26 cellular contexts compared by ENCODE assay signal in the genomic region with DNA sequence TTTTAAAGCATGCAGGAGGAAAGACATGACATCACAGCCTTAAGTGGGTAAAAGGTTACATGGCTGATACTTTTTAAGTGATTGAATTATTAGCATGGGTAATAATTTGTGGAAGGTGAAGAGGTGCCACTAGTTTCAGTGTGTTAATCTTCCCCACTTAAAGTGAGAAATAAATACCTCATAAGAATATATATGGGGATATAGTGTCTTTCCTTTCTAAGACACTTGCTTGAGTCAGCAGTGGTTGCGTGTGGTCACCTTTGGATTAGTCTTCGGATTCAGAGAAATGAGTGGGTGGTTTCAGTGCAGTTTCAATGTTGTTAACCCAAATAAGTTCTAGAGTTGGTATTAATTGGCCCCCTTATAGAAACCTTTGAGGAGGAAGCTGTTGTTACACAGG.
DNase-seq lines count a peak whose midpoint lies in the region; ATAC-seq, FAIRE-seq and TF ChIP-seq lines count a peak whose summit lies in the region.
"Had no signal": no experiment of that assay in that cellular context is flagged by ENCODE, and none has a peak within 500 bp of the region (broad histone marks: within the 10 kb centered on the region; RNA-seq: fewer than 3 reads in every experiment).

No MANE protein-coding gene starts in this region.

- SMC1A ChIA-PET in GM12878 (lab: Charles Lee; ENCODE audit: uncharacterized antibody, unreplicated experiment), result interaction anchor here (0.6 to 1.6 kb wide), 3 partner anchors 28 to 345 kb away, joined by 3 to 4 read pairs (median 4); no protein-coding TSS in a partner anchor

- CTCF ChIA-PET in GM12878 (lab: Yijun Ruan, JAX), result no interaction called here
- CTCF ChIA-PET in PC-9 (lab: Charles Lee), result no interaction called here

- H3K4me3 ChIP-seq in GM12878, result no peak overlapping the region
- no peak overlapping the region for H3K4me3 ChIP-seq in osteoblast (ENCODE audit: insufficient read depth, low read length)
- no peak overlapping the region for H3K4me3 ChIP-seq in PC-9
- no peak overlapping the region for H3K4me3 ChIP-seq in stomach
- H3K4me3 ChIP-seq: adrenal gland, coronary artery, gastroesophageal sphincter, K562, neural progenitor cell, sigmoid colon, SK-N-MC, tibial artery had no signal

- no peak for TF ChIP-seq RAD21 in GM12878 (IDR thresholded peaks at IDR 0.05; ENCODE audit: insufficient read depth, low read depth, low read length)

- 26% methylated on average over 2 of the region's 2 CpGs for WGBS in GM12878 (ENCODE audit: insufficient coverage, insufficient replicate concordance, low lambda C conversion rate, missing lambda C conversion rate)
- WGBS in stomach, 5 donors, result 80 to 89% (median 86%) methylated on average over 2 of the region's 2 CpGs

- H3F3A ChIP-seq in PC-9 (ENCODE audit: insufficient read depth, low read depth), result no peaks in the 10 kb centered on the region

- H3K4me2 ChIP-seq in GM12878 (ENCODE audit: control insufficient read depth, insufficient read depth) (no peak overlapping the region), osteoblast (ENCODE audit: insufficient read depth, low read length) (peak overlapping the region; percentile 22), PC-9 (no peak overlapping the region)
- H3K4me2 ChIP-seq: neural progenitor cell had no signal

- in situ Hi-C loops in GM12878 (cut with MboI), result no loop called here

- H4K20me1 ChIP-seq in GM12878 (ENCODE audit: control insufficient read depth, insufficient read depth), result no peaks in the 10 kb centered on the region
- peaks cover 3% of the 10 kb centered on the region for H4K20me1 ChIP-seq in osteoblast (ENCODE audit: insufficient read depth, low read length)
- no peaks in the 10 kb centered on the region; the same call in 1 of the 2 replicates for H4K20me1 ChIP-seq in PC-9 (ENCODE audit: insufficient read depth)

- no peak overlapping the region for H3K27ac ChIP-seq in GM12878 (ENCODE audit: control insufficient read depth, insufficient read depth)
- peak overlapping the region; percentile 30 for H3K27ac ChIP-seq in osteoblast (ENCODE audit: low read depth, low read length)
- no peak overlapping the region for H3K27ac ChIP-seq in PC-9
- H3K27ac ChIP-seq in stomach, result no peak overlapping the region
- H3K27ac ChIP-seq: adrenal gland, C4-2B, coronary artery, gastroesophageal sphincter, RWPE1, sigmoid colon, SK-N-MC, tibial artery had no signal

- H3K9me2 ChIP-seq in PC-9 (ENCODE audit: insufficient read depth), result peaks cover 3% of the 10 kb centered on the region; the same call in 1 of the 2 replicates

- H3K9ac ChIP-seq in GM12878 (ENCODE audit: control insufficient read depth, insufficient read depth, low read length), result no peak overlapping the region
- H3K9ac ChIP-seq: neural progenitor cell had no signal

- TF ChIP-seq POLR2A in GM12878 (IDR thresholded peaks at IDR 0.05; ENCODE audit: low read depth, low read length) (no peak), stomach (IDR thresholded peaks at IDR 0.05) (no peak)

- BruUV-seq in GM12878 (replicated peaks; lab: Mats Ljungman, UMichigan) (no TSS peak), PC-9 (replicated peaks; lab: Mats Ljungman, UMichigan) (no TSS peak)

- RAD21 ChIA-PET in GM12878 (lab: Charles Lee; ENCODE audit: unreplicated experiment), result no interaction called here

- H2AFZ ChIP-seq in GM12878 (ENCODE audit: control insufficient read depth, low read depth, low read length), result no peak overlapping the region
- no peak overlapping the region for H2AFZ ChIP-seq in osteoblast (ENCODE audit: low read length)
- no peak overlapping the region for H2AFZ ChIP-seq in PC-9
- H2AFZ ChIP-seq: neural progenitor cell had no signal

- H3K4me1 ChIP-seq in GM12878 (ENCODE audit: control insufficient read depth, insufficient read depth, low read length) (no peaks in the 10 kb centered on the region), osteoblast (ENCODE audit: insufficient read depth, low read length) (peaks cover 5% of the 10 kb centered on the region), PC-9 (replicated peaks; ENCODE audit: insufficient read depth) (no peaks in the 10 kb centered on the region), stomach (peaks cover 0 to 24% (median 4%) of the 10 kb centered on the region in 4 donors)
- H3K4me1 ChIP-seq: sigmoid colon had no signal

- H3K9me3 ChIP-seq in GM12878 (replicated peaks; ENCODE audit: control insufficient read depth, insufficient read depth, low read length) (no peaks in the 10 kb centered on the region), osteoblast (ENCODE audit: low read depth, low read length) (no peaks in the 10 kb centered on the region), PC-9 (ENCODE audit: insufficient read depth, low read depth) (no peaks in the 10 kb centered on the region), stomach (no peaks in the 10 kb centered on the region)
- H3K9me3 ChIP-seq: adrenal gland, gastroesophageal sphincter, sigmoid colon, tibial artery had no signal

- no peak for FAIRE-seq in GM12878 (lab: Jason Lieb, UNC)
- FAIRE-seq: bronchial epithelial cell, K562 had no signal

- H3K79me2 ChIP-seq in GM12878 (ENCODE audit: control insufficient read depth, insufficient read depth, low read length) (no peaks in the 10 kb centered on the region), osteoblast (ENCODE audit: insufficient read depth, low read length) (peaks cover 15% of the 10 kb centered on the region), PC-9 (ENCODE audit: low read depth) (no peaks in the 10 kb centered on the region)

- ATAC-seq in GM21529 (IDR thresholded peaks at IDR 0.05; ENCODE audit: unreplicated experiment) (peak; percentile 56), HG03442 (IDR thresholded peaks at IDR 0.05; ENCODE audit: unreplicated experiment) (peak; percentile 63), GM12878 (peak; percentile 88)
- ATAC-seq: activated T-cell treated with anti-CD3 and anti-CD28 coated beads, Interleukin-2, amount 50 U/mL, for 4 hours; gastroesophageal sphincter; K562 had no signal

- H3K27me3 ChIP-seq in GM12878 (replicated peaks in 1 of 2; ENCODE audit: control insufficient read depth in 2 of 2, insufficient read depth in 2 of 2, low read length in 1 of 2), result no peaks in the 10 kb centered on the region
- no peaks in the 10 kb centered on the region for H3K27me3 ChIP-seq in osteoblast (ENCODE audit: insufficient read depth, low read length)
- H3K27me3 ChIP-seq in PC-9 (ENCODE audit: insufficient read depth, low read depth), result no peaks in the 10 kb centered on the region
- H3K27me3 ChIP-seq in stomach, result no peaks in the 10 kb centered on the region
- H3K27me3 ChIP-seq: adrenal gland, gastroesophageal sphincter, neural progenitor cell, sigmoid colon, tibial artery had no signal

- H3K36me3 ChIP-seq in GM12878 (ENCODE audit: control insufficient read depth in 2 of 2, insufficient read depth in 2 of 2, low read length in 1 of 2), result no peaks in the 10 kb centered on the region
- H3K36me3 ChIP-seq in osteoblast (ENCODE audit: insufficient read depth, low read length), result no peaks in the 10 kb centered on the region
- no peaks in the 10 kb centered on the region for H3K36me3 ChIP-seq in PC-9 (ENCODE audit: low read depth)
- H3K36me3 ChIP-seq in stomach, result no peaks in the 10 kb centered on the region
- H3K36me3 ChIP-seq: adrenal gland, gastroesophageal sphincter, neural progenitor cell, sigmoid colon, tibial artery had no signal

- no peak for TF ChIP-seq CTCF in GM12878 (IDR thresholded peaks at IDR 0.05 in 2 of 3, conservative IDR thresholded peaks at IDR 0.05 in 1 of 3; ENCODE audit: control insufficient read depth in 2 of 3, extremely low read depth in 1 of 3, insufficient read depth in 1 of 3, low read depth in 3 of 3, low read length in 3 of 3)
- TF ChIP-seq CTCF in osteoblast (IDR thresholded peaks at IDR 0.05; ENCODE audit: extremely low read depth, low read depth, low read length), result no peak
- no peak for TF ChIP-seq CTCF in PC-9 (conservative IDR thresholded peaks at IDR 0.05)
- TF ChIP-seq CTCF in stomach (IDR thresholded peaks at IDR 0.05), result no peak

- no peak for DNase-seq in GM12878 (ENCODE audit: low read depth, low spot score)
- no peak for DNase-seq in osteoblast (ENCODE audit: insufficient read length, low spot score, missing footprints)
- DNase-seq in PC-9, result no peak
- DNase-seq in NOMO-1 treated with dmso at 0.1 percent for 144 hours (lab: John Stamatoyannopoulos, UW; ENCODE audit: unreplicated experiment), result no peak
- DNase-seq in stomach, result no peak
- DNase-seq: activated CD4-positive, alpha-beta T cell treated with anti-CD3 and anti-CD28 coated beads for 48 hours; activated T-cell treated with anti-CD3 and anti-CD28 coated beads, Interleukin-2, amount 50 U/mL, for 4 hours; adrenal gland; EL; H7; hypothalamus; NCI-H1436 treated with DMSO at 0.1 percent for 48 hours; NCI-H510A treated with DMSO at 0.1 percent for 48 hours; sigmoid colon; stimulated activated CD4-positive, alpha-beta T cell treated with anti-CD3 and anti-CD28 coated beads, Interleukin-15, amount 100 ng/mL, for 24 hours; tibial artery had no signal

- POLR2A ChIA-PET in GM12878 (lab: Charles Lee), result no interaction called here
- POLR2A ChIA-PET in PC-9 (lab: Charles Lee; ENCODE audit: unreplicated experiment), result no interaction called here

- TF ChIP-seq EP300 in GM12878 (IDR thresholded peaks at IDR 0.05; ENCODE audit: borderline replicate concordance in 1 of 2, control insufficient read depth in 1 of 2, low read depth in 2 of 2, low read length in 2 of 2), result no peak
- TF ChIP-seq EP300 in stomach (IDR thresholded peaks at IDR 0.05), result no peak

- intact Hi-C loops in GM12878 (cut with micrococcal nuclease; ENCODE audit: unreplicated experiment) (no loop called here), PC-9 (cut with micrococcal nuclease; ENCODE audit: unreplicated experiment) (no loop called here), stomach (cut with DNase I; ENCODE audit: low total_unique reads) (no loop called here)

TF ChIP-seq in GM12878, 131 proteins besides CTCF, POLR2A, EP300 and RAD21 (continues in another document):
- TF ChIP-seq IKZF1 (conservative IDR thresholded peaks at IDR 0.05) (peak; percentile 81), ZSCAN29 (IDR thresholded peaks at IDR 0.05) (peak; percentile 22; the same call in 1 of the 2 replicates), NR2F1 (conservative IDR thresholded peaks at IDR 0.05) (peak; percentile 93), BCL11A (IDR thresholded peaks at IDR 0.05; ENCODE audit: low read depth, low read length) (peak; percentile 46; the same call in 1 of the 2 replicates)
- TF ChIP-seq, protein P1, sequence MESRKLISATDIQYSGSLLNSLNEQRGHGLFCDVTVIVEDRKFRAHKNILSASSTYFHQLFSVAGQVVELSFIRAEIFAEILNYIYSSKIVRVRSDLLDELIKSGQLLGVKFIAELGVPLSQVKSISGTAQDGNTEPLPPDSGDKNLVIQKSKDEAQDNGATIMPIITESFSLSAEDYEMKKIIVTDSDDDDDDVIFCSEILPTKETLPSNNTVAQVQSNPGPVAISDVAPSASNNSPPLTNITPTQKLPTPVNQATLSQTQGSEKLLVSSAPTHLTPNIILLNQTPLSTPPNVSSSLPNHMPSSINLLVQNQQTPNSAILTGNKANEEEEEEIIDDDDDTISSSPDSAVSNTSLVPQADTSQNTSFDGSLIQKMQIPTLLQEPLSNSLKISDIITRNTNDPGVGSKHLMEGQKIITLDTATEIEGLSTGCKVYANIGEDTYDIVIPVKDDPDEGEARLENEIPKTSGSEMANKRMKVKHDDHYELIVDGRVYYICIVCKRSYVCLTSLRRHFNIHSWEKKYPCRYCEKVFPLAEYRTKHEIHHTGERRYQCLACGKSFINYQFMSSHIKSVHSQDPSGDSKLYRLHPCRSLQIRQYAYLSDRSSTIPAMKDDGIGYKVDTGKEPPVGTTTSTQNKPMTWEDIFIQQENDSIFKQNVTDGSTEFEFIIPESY (IDR thresholded peaks at IDR 0.05), result no peak
